Comparison of ENCODE assay signal across 9 cellular contexts in the genomic region with DNA sequence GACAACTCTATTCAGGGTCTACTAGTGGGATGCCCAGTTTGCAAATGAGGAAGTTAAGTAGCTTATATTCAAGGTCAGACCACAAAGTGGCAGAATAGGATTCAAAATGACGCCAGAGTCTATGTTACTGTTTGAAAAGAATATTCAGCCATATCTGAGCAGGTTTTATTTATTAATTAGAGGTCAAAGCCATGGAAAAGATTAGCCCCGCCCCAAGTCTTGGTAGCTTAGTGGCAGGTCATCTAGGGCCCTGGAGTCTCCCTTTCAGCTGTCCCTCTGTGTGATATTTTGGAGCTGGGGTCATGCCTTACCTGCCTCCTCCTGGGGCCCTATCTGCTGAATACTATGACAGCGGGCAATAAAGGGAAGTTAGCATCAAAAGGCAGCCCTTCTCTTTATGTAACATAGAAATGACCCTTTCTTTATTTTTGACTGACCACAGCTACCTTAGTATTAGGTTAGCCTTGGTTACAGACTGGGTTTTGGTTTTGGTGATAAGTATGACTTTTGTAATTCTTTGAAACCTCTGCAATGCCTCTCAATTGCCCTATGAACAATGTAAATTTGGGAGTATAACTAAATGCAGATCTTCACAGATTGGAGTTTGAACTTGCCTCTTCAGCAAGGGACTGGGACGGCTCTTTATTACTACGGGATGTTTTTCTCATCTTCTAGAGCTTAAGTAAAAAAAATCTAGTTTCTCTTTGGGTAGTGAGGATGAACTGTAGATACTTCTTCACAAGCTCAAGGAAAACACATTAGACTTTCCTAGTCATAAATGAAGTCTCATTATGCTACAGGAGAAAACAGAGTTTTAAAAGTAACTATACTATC.
DNase-seq lines count a peak whose midpoint lies in the region; TF ChIP-seq lines count a peak whose summit lies in the region.
"Had no signal": no experiment of that assay in that cellular context is flagged by ENCODE, and none has a peak within 500 bp of the region (broad histone marks: within the 10 kb centered on the region; RNA-seq: fewer than 3 reads in every experiment).

No MANE protein-coding gene starts in this region.

- H3K27ac Mint-ChIP-seq in CD8-positive, alpha-beta memory T cell = peak overlapping the region; percentile 92 to 99 (median 96)
- H3K27ac Mint-ChIP-seq in IgD-negative memory B cell (peak overlapping the region; percentile 91 to 94 (median 91)), HFFc6 (no peak overlapping the region)
- peak overlapping the region; percentile 93 for H3K27ac Mint-ChIP-seq in activated T-helper 2 cell treated with anti-CD3 and anti-CD28 coated beads, Interferon-gamma antibody, Interleukin-2, Interleukin-4, amounts not matched to agents 10 μg/mL and 5 μg/mL and 100 μg/mL, durations not matched to agents 14 hours and 24 hours and 36 hours

- intact Hi-C loops in activated T-helper 2 cell treated with anti-CD3 and anti-CD28 coated beads, Interferon-gamma antibody, Interleukin-2, Interleukin-4, amounts not matched to agents 10 μg/mL and 5 μg/mL and 100 μg/mL, durations not matched to agents 14 hours and 24 hours and 36 hours (cut with micrococcal nuclease) = loop anchor here (2.0 kb wide), 2 partner anchors 79 to 179 kb away; no protein-coding TSS in a partner anchor

- peak in 1 of 5 donors; percentile 40 for DNase-seq in CD8-positive, alpha-beta memory T cell
- DNase-seq in GM20000 (ENCODE audit: low spot score) (peak; percentile 18), iPS-NIHi11 (ENCODE audit: low spot score) (no peak), HCEC 1CT (no peak), H4 (ENCODE audit: low spot score) (no peak), HFFc6 (no peak)
- DNase-seq in activated T-helper 2 cell treated with anti-CD3 and anti-CD28 coated beads, Interferon-gamma antibody, Interleukin-2, Interleukin-4, amounts not matched to agents 10 μg/mL and 5 μg/mL and 100 μg/mL, durations not matched to agents 14 hours and 24 hours and 36 hours (ENCODE audit: low spot score) = no peak
- DNase-seq: NCI-H510A treated with DMSO at 0.1 percent for 48 hours had no signal

- no peak for TF ChIP-seq CTCF in GM20000 (IDR thresholded peaks at IDR 0.05; ENCODE audit: extremely low read depth, missing control alignments)
- no peak for TF ChIP-seq CTCF in HFFc6 (IDR thresholded peaks at IDR 0.05)

- peaks cover 70% of the 10 kb centered on the region for H3K4me1 ChIP-seq in CD8-positive, alpha-beta memory T cell (ENCODE audit: insufficient read depth, low read length)

- H3K9me3 Mint-ChIP-seq in CD8-positive, alpha-beta memory T cell = peaks cover 0 to 8% (median under 1%) of the 10 kb centered on the region in 5 donors
- H3K9me3 Mint-ChIP-seq in IgD-negative memory B cell (peaks cover 0 to 4% (median 0%) of the 10 kb centered on the region in 3 donors), HFFc6 (no peaks in the 10 kb centered on the region)
- peaks cover 7% of the 10 kb centered on the region for H3K9me3 Mint-ChIP-seq in activated T-helper 2 cell treated with anti-CD3 and anti-CD28 coated beads, Interferon-gamma antibody, Interleukin-2, Interleukin-4, amounts not matched to agents 10 μg/mL and 5 μg/mL and 100 μg/mL, durations not matched to agents 14 hours and 24 hours and 36 hours

- H3K4me3 Mint-ChIP-seq in CD8-positive, alpha-beta memory T cell = peak overlapping the region; percentile 37 to 78 (median 65)
- H3K4me3 Mint-ChIP-seq in IgD-negative memory B cell = peak overlapping the region; percentile 25 to 75 (median 50)
- H3K4me3 Mint-ChIP-seq in activated T-helper 2 cell treated with anti-CD3 and anti-CD28 coated beads, Interferon-gamma antibody, Interleukin-2, Interleukin-4, amounts not matched to agents 10 μg/mL and 5 μg/mL and 100 μg/mL, durations not matched to agents 14 hours and 24 hours and 36 hours (ENCODE audit: low read depth) = peak overlapping the region; percentile 72
- H3K4me3 Mint-ChIP-seq in HFFc6 = no peak overlapping the region

- H3K9me3 ChIP-seq in CD8-positive, alpha-beta memory T cell (ENCODE audit: low read length) = no peaks in the 10 kb centered on the region

- peak overlapping the region; percentile 3 for H3K4me3 ChIP-seq in CD8-positive, alpha-beta memory T cell (ENCODE audit: low read length)

- peak overlapping the region; percentile 1 for H3K27ac ChIP-seq in CD8-positive, alpha-beta memory T cell (ENCODE audit: low read depth, low read length)

- no peaks in the 10 kb centered on the region for H3K36me3 ChIP-seq in CD8-positive, alpha-beta memory T cell (ENCODE audit: insufficient read depth, low read length)

- no peaks in the 10 kb centered on the region for H3K27me3 Mint-ChIP-seq in CD8-positive, alpha-beta memory T cell
- H3K27me3 Mint-ChIP-seq in IgD-negative memory B cell (no peaks in the 10 kb centered on the region), HFFc6 (ENCODE audit: insufficient read depth) (no peaks in the 10 kb centered on the region; the same call in 1 of the 2 replicates)
- no peaks in the 10 kb centered on the region for H3K27me3 Mint-ChIP-seq in activated T-helper 2 cell treated with anti-CD3 and anti-CD28 coated beads, Interferon-gamma antibody, Interleukin-2, Interleukin-4, amounts not matched to agents 10 μg/mL and 5 μg/mL and 100 μg/mL, durations not matched to agents 14 hours and 24 hours and 36 hours (ENCODE audit: low read depth)

- POLR2A ChIA-PET in CD8-positive, alpha-beta memory T cell (lab: Charles Lee) = interaction anchor here (0.5 to 0.6 kb wide), 2 partner anchors 44 to 178 kb away, joined by 4 to 7 read pairs; no protein-coding TSS in a partner anchor

- H3K4me1 Mint-ChIP-seq in CD8-positive, alpha-beta memory T cell = peaks cover 83 to 91% (median 91%) of the 10 kb centered on the region in 3 donors
- peaks cover 43 to 51% (median 45%) of the 10 kb centered on the region in 3 donors for H3K4me1 Mint-ChIP-seq in IgD-negative memory B cell
- peaks cover 77% of the 10 kb centered on the region for H3K4me1 Mint-ChIP-seq in activated T-helper 2 cell treated with anti-CD3 and anti-CD28 coated beads, Interferon-gamma antibody, Interleukin-2, Interleukin-4, amounts not matched to agents 10 μg/mL and 5 μg/mL and 100 μg/mL, durations not matched to agents 14 hours and 24 hours and 36 hours (ENCODE audit: low read depth)
- H3K4me1 Mint-ChIP-seq in HFFc6 (ENCODE audit: low read depth) = peaks cover 15% of the 10 kb centered on the region; the same call in 1 of the 2 replicates

- no peaks in the 10 kb centered on the region for H3K27me3 ChIP-seq in CD8-positive, alpha-beta memory T cell (ENCODE audit: insufficient read depth, low read length, poor library complexity, severe bottlenecking)

- H3K36me3 Mint-ChIP-seq in CD8-positive, alpha-beta memory T cell = peaks cover 0 to 10% (median 7%) of the 10 kb centered on the region in 3 donors
- H3K36me3 Mint-ChIP-seq in IgD-negative memory B cell (no peaks in the 10 kb centered on the region), HFFc6 (ENCODE audit: low read depth) (no peaks in the 10 kb centered on the region)
- H3K36me3 Mint-ChIP-seq in activated T-helper 2 cell treated with anti-CD3 and anti-CD28 coated beads, Interferon-gamma antibody, Interleukin-2, Interleukin-4, amounts not matched to agents 10 μg/mL and 5 μg/mL and 100 μg/mL, durations not matched to agents 14 hours and 24 hours and 36 hours (ENCODE audit: low read depth) = peaks cover 12% of the 10 kb centered on the region

- CTCF ChIA-PET in CD8-positive, alpha-beta memory T cell (lab: Charles Lee) = interaction anchor here (0.9 to 2.1 kb wide), 8 partner anchors 91 to 199 kb away, joined by 3 to 6 read pairs (median 4); a partner anchor contains a TSS
